2 cellular contexts compared by ENCODE assay signal in genomic region chr5:1065143-1065750, GRCh38.
TF ChIP-seq lines count a peak whose summit lies in the region.

No MANE protein-coding gene starts in this region.

TF ChIP-seq in SK-N-SH, 30 proteins besides CTCF, POLR2A, EP300 and RAD21 (continued from another document):
- TF ChIP-seq EZH2phosphoT487 (IDR thresholded peaks at IDR 0.05; ENCODE audit: borderline replicate concordance, low read depth) (no peak), MEF2A (IDR thresholded peaks at IDR 0.05; ENCODE audit: borderline replicate concordance, low read depth) (no peak), RXRA (IDR thresholded peaks at IDR 0.05; ENCODE audit: borderline replicate concordance, low read depth) (no peak)

TF ChIP-seq in SK-N-SH treated with all-trans-retinoic acid at 6 μM for 48 hours, 23 proteins besides CTCF, POLR2A, EP300 and RAD21 (continued from another document):
- TF ChIP-seq PATZ1 (CRISPR knock-in tag; IDR thresholded peaks at IDR 0.05; ENCODE audit: borderline replicate concordance): no peak
